Comparison of ENCODE assay signal across 16 cellular contexts in the genomic region with DNA sequence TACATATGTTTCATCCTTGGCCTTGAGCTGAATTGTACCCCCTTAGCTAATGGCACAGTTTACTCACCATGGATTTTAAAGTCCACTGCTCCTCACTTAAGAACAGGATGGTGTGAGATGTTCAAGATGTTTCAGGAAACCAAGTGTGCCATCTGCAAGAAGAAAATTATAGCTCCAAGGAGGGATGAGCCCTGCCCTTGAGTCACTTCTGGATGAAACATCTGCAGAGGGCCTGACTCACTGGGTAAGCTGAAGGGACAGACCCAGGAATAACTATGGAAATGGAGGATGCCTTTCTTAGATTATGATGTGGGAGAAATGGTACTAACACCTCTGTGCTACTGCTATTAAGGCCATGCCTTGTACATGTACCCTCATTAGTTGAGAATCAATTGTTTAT. TPM values are rescaled to one million over a fixed set of nuclear protein-coding genes. Genes with fewer than 3 reads are reported as not detected.
"Had no signal": no experiment of that assay in that cellular context is flagged by ENCODE, and none has a peak within 500 bp of the region (broad histone marks: within the 10 kb centered on the region; RNA-seq: fewer than 3 reads in every experiment).

No MANE protein-coding gene starts in this region.

- H3K4me3 Mint-ChIP-seq: activated naive CD4-positive, alpha-beta T cell treated with anti-CD3 and anti-CD28 coated beads for 36 hours; naive B cell; stimulated activated naive B cell treated with anti-CD40 and anti-IgM and Interleukin-4, amounts not matched to agents 10 μg/mL and 1 μg/mL and 100 μg/mL, for 72 hours had no signal

- H3K9me3 Mint-ChIP-seq: activated naive CD4-positive, alpha-beta T cell treated with anti-CD3 and anti-CD28 coated beads for 36 hours; activated T-helper 2 cell treated with anti-CD3 and anti-CD28 coated beads, Interferon-gamma antibody, Interleukin-2, Interleukin-4, amounts not matched to agents 10 μg/mL and 5 μg/mL and 100 μg/mL, durations not matched to agents 14 hours and 24 hours and 36 hours; naive B cell; stimulated activated naive B cell treated with anti-CD40 and anti-IgM and Interleukin-4, amounts not matched to agents 10 μg/mL and 1 μg/mL and 100 μg/mL, for 72 hours had no signal

- H3K9me3 ChIP-seq: left ventricle myocardium inferior, thyroid gland had no signal

- H2AFZ ChIP-seq: hepatocyte, parathyroid adenoma had no signal

- H3K27ac Mint-ChIP-seq: activated naive CD4-positive, alpha-beta T cell treated with anti-CD3 and anti-CD28 coated beads for 36 hours; activated T-helper 2 cell treated with anti-CD3 and anti-CD28 coated beads, Interferon-gamma antibody, Interleukin-2, Interleukin-4, amounts not matched to agents 10 μg/mL and 5 μg/mL and 100 μg/mL, durations not matched to agents 14 hours and 24 hours and 36 hours; naive B cell; stimulated activated naive B cell treated with anti-CD40 and anti-IgM and Interleukin-4, amounts not matched to agents 10 μg/mL and 1 μg/mL and 100 μg/mL, for 72 hours had no signal

- ATAC-seq: stimulated activated naive B cell treated with anti-CD40 and anti-IgM and Interleukin-4, amounts not matched to agents 10 μg/mL and 1 μg/mL and 100 μg/mL, for 72 hours had no signal

- H3K9ac ChIP-seq: parathyroid adenoma had no signal

- H3K27me3 ChIP-seq: hepatocyte, thyroid gland had no signal

- H3K27ac ChIP-seq: hepatocyte, left ventricle myocardium inferior, parathyroid adenoma, thyroid gland, VCaP had no signal

- H3K4me3 ChIP-seq: hepatocyte, left ventricle myocardium inferior, thyroid gland had no signal

- H3K4me2 ChIP-seq: hepatocyte had no signal

- DNase-seq: activated CD4-positive, alpha-beta T cell treated with anti-CD3 and anti-CD28 coated beads for 1 hour; activated CD4-positive, alpha-beta T cell treated with anti-CD3 and anti-CD28 coated beads, Interleukin-2, amount 50 U/mL, for 4 hours; activated naive CD4-positive, alpha-beta T cell treated with anti-CD3 and anti-CD28 coated beads for 36 hours; activated T-cell treated with anti-CD3 and anti-CD28 coated beads for 4 hours; dermis blood vessel endothelial cell; kidney; left ventricle myocardium inferior; naive B cell; stimulated activated naive B cell treated with anti-CD40 and anti-IgM and Interleukin-4, amounts not matched to agents 10 μg/mL and 1 μg/mL and 100 μg/mL, for 72 hours; T-helper 9 cell; thyroid gland had no signal

- H3K27me3 Mint-ChIP-seq: naive B cell; stimulated activated naive B cell treated with anti-CD40 and anti-IgM and Interleukin-4, amounts not matched to agents 10 μg/mL and 1 μg/mL and 100 μg/mL, for 72 hours had no signal

- H3K36me3 ChIP-seq: left ventricle myocardium inferior, thyroid gland had no signal

RNA-seq across cellular contexts. Expression of gene RFTN2, which starts 36.2 kb away (rescaled TPM):
- total RNA-seq: activated naive CD4-positive, alpha-beta T cell treated with anti-CD3 and anti-CD28 coated beads for 36 hours; activated T-helper 2 cell treated with anti-CD3 and anti-CD28 coated beads, Interferon-gamma antibody, Interleukin-2, Interleukin-4, amounts not matched to agents 10 μg/mL and 5 μg/mL and 100 μg/mL, durations not matched to agents 14 hours and 24 hours and 36 hours; epithelial cell of proximal tubule had no signal
